26 cellular contexts compared by ENCODE assay signal in the genomic region with DNA sequence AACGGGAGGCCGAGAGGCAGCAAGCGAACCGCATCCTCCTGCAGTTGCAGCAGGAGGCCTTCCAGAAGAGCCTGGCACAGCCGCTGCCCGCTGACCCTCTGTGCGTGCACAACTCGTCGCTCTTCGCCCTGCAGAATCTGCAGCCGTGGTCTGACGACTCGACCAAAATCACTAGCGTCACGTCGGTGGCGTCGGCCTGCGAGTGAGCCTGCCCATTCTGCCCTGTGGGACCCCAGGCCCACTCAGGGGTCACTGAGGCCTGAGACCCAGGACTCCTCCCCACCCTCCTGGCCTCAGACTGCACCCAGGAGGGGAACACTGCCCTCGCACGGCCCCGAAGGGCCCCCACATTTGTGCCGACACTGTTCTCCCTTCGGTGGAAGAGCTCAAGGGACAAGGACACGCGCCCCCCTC. TPM values are rescaled to one million over a fixed set of nuclear protein-coding genes. Genes with fewer than 3 reads are reported as not detected.
"Had no signal": no experiment of that assay in that cellular context is flagged by ENCODE, and none has a peak within 500 bp of the region (broad histone marks: within the 10 kb centered on the region; RNA-seq: fewer than 3 reads in every experiment).

No MANE protein-coding gene starts in this region.

- ATAC-seq: esophagus mucosa; heart right ventricle; left cardiac atrium; left ventricle myocardium superior; stimulated activated memory B cell treated with anti-CD40 and anti-IgM and Interleukin-4, amounts not matched to agents 10 μg/mL and 1 μg/mL and 100 μg/mL, for 72 hours had no signal

- H3K27ac ChIP-seq: coronary artery, heart right ventricle, right atrium auricular region, stomach had no signal

- H3K4me3 ChIP-seq: coronary artery, heart right ventricle, lung, right atrium auricular region, stomach had no signal

- DNase-seq: caudate nucleus; effector CD8-positive, alpha-beta T cell; heart right ventricle; hypothalamus; left cardiac atrium; left ventricle myocardium superior; naive B cell; small intestine; stimulated activated CD4-positive, alpha-beta T cell treated with anti-CD3 and anti-CD28 coated beads, Interleukin-4, amount 100 ng/mL, for 1 hour; stomach; substantia nigra; trophoblast cell had no signal

- FAIRE-seq: frontal cortex, keratinocyte, small intestine had no signal

- H3K36me3 Mint-ChIP-seq: stimulated activated memory B cell treated with anti-CD40 and anti-IgM and Interleukin-4, amounts not matched to agents 10 μg/mL and 1 μg/mL and 100 μg/mL, for 72 hours had no signal

- H3K4me3 Mint-ChIP-seq: nephron; stimulated activated memory B cell treated with anti-CD40 and anti-IgM and Interleukin-4, amounts not matched to agents 10 μg/mL and 1 μg/mL and 100 μg/mL, for 72 hours had no signal

- H3K27ac Mint-ChIP-seq: nephron; stimulated activated memory B cell treated with anti-CD40 and anti-IgM and Interleukin-4, amounts not matched to agents 10 μg/mL and 1 μg/mL and 100 μg/mL, for 72 hours had no signal

- H3K36me3 ChIP-seq: heart right ventricle, right atrium auricular region, stomach had no signal

- H3K9me3 ChIP-seq: heart right ventricle, right atrium auricular region, stomach had no signal

- H3K9me3 Mint-ChIP-seq: nephron; stimulated activated memory B cell treated with anti-CD40 and anti-IgM and Interleukin-4, amounts not matched to agents 10 μg/mL and 1 μg/mL and 100 μg/mL, for 72 hours had no signal

RNA-seq across cellular contexts. Expression of gene TLX1, which starts 5.6 kb away (rescaled TPM):
- total RNA-seq: cerebellum, dermis microvascular lymphatic vessel endothelial cell, esophagus mucosa, fibroblast of lung, frontal cortex, glomerular endothelial cell, left ventricle myocardium superior, lung, omental fat pad, right atrium auricular region, urinary bladder had no signal
- polyA plus RNA-seq: fibroblast of lung, keratinocyte, lung, stomach, urinary bladder had no signal
